ENCODE assay signal across 11 cellular contexts in the genomic region with DNA sequence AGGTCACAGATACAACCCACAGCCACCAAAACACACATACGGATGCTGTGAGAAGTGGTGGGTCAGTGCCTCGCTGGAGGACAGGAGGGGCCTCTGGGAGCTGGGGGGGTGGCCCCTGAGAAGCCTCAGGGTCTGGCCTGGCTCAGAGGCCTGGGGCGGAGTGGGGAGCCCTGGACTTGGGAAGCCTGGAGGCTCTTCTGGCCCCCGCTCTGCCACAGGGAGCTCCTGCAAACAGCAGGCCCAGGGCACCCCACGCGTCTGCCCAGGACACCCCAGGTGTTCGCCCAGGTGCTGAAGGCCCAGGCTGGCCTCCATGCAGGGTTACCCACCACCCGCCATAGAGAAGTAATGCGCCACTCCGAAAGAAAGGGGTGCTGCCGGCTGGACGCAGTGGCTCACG. TPM values are rescaled to one million over a fixed set of nuclear protein-coding genes. Genes with fewer than 3 reads are reported as not detected.
DNase-seq lines count a peak whose midpoint lies in the region; ATAC-seq and TF ChIP-seq lines count a peak whose summit lies in the region.
"Had no signal": no experiment of that assay in that cellular context is flagged by ENCODE, and none has a peak within 500 bp of the region (broad histone marks: within the 10 kb centered on the region; RNA-seq: fewer than 3 reads in every experiment).

No MANE protein-coding gene starts in this region.

- H3K9ac ChIP-seq in SU-DHL-6 (ENCODE audit: low read length) = 0 out of 2 replicates have a peak overlapping the region, but pooled peaks have one; percentile 49

- peaks cover 6% of the 10 kb centered on the region; the same call in 1 of the 3 replicates for H3K36me3 Mint-ChIP-seq in GM23338 (ENCODE audit: low read depth)

- no peaks in the 10 kb centered on the region for H3K36me3 ChIP-seq in GM23338 (ENCODE audit: insufficient read depth)
- H3K36me3 ChIP-seq in SU-DHL-6 (ENCODE audit: low read length) = no peaks in the 10 kb centered on the region
- H3K36me3 ChIP-seq in hepatocyte (replicated peaks; ENCODE audit: insufficient read depth, low read depth) = no peaks in the 10 kb centered on the region

- intact Hi-C loops in sciatic nerve (cut with DNase I) = no loop called here

- peak overlapping the region; percentile 88 for H3K27ac Mint-ChIP-seq in GM23338

- no peak for TF ChIP-seq CTCF in GM23338 (conservative IDR thresholded peaks at IDR 0.05; ENCODE audit: low read depth in 2 of 2)
- no peak for TF ChIP-seq CTCF in SU-DHL-6 (IDR thresholded peaks at IDR 0.05; ENCODE audit: insufficient read depth, low read length, poor library complexity, severe bottlenecking)
- TF ChIP-seq CTCF in hepatocyte (IDR thresholded peaks at IDR 0.05; ENCODE audit: poor library complexity) = no peak

- H3F3A ChIP-seq in GM23338 (replicated peaks; ENCODE audit: low read depth) (0 out of 2 replicates have a peak, but pooled peaks cover 5% of the 10 kb centered on the region), SU-DHL-6 (ENCODE audit: insufficient read depth) (no peaks in the 10 kb centered on the region)

- H3K4me1 ChIP-seq in GM23338 (ENCODE audit: insufficient read depth) (no peaks in the 10 kb centered on the region), hepatocyte (ENCODE audit: insufficient read depth) (peaks cover 22% of the 10 kb centered on the region)

- H3K4me1 Mint-ChIP-seq in GM23338 = peaks cover 18% of the 10 kb centered on the region

- 97% methylated on average over 12 of the region's 13 CpGs for WGBS in hepatocyte (ENCODE audit: low lambda C conversion rate, missing lambda C conversion rate)

- peaks cover 52% of the 10 kb centered on the region for H3K79me2 ChIP-seq in GM23338 (replicated peaks; ENCODE audit: insufficient read depth)
- H3K79me2 ChIP-seq in SU-DHL-6 (ENCODE audit: insufficient read depth, low read length) = peaks cover 45% of the 10 kb centered on the region
- peaks cover 66% of the 10 kb centered on the region for H3K79me2 ChIP-seq in hepatocyte

- peaks cover 9% of the 10 kb centered on the region for H3K27me3 Mint-ChIP-seq in GM23338 (ENCODE audit: insufficient read depth, low read depth, poor library complexity)

- no peak overlapping the region for H2AFZ ChIP-seq in GM23338
- H2AFZ ChIP-seq in SU-DHL-6 (ENCODE audit: low read depth, low read length, severe bottlenecking) = no peak overlapping the region
- no peak overlapping the region for H2AFZ ChIP-seq in hepatocyte

- H3K9me3 ChIP-seq in SU-DHL-6 (ENCODE audit: insufficient read depth, low read length) = no peaks in the 10 kb centered on the region
- no peaks in the 10 kb centered on the region for H3K9me3 ChIP-seq in hepatocyte (ENCODE audit: low read depth)
- H3K9me3 ChIP-seq: neutrophil had no signal

- ATAC-seq in GM23338 = no peak
- ATAC-seq in sciatic nerve = no peak
- ATAC-seq in HG02678 (IDR thresholded peaks at IDR 0.05; ENCODE audit: unreplicated experiment) = no peak

- DNase-seq in GM23338 (ENCODE audit: low spot score) = no peak
- no peak for DNase-seq in hepatocyte (ENCODE audit: low spot score)
- peak; percentile 52 for DNase-seq in sciatic nerve (ENCODE audit: low spot score)
- DNase-seq in GM19240 (ENCODE audit: insufficient read length, low spot score) = no peak
- DNase-seq in NCI-H2029 (lab: John Stamatoyannopoulos, UW) = no peak
- no peak for DNase-seq in NOMO-1 treated with DMSO at 0.1 percent for 48 hours (lab: John Stamatoyannopoulos, UW; ENCODE audit: unreplicated experiment)
- DNase-seq: DMS 273 treated with DMSO at 0.1 percent for 48 hours, NCI-H2081 treated with DMSO at 0.1 percent for 48 hours had no signal

- peak overlapping the region; percentile 74 for H3K4me3 Mint-ChIP-seq in GM23338

- H4K20me1 ChIP-seq in GM23338 (replicated peaks; ENCODE audit: insufficient read depth) (no peaks in the 10 kb centered on the region; the same call in 1 of the 2 replicates), SU-DHL-6 (ENCODE audit: low read depth, low read length) (no peaks in the 10 kb centered on the region), hepatocyte (ENCODE audit: insufficient read depth, poor library complexity, severe bottlenecking) (peaks cover 3% of the 10 kb centered on the region)

- H3K27ac ChIP-seq in GM23338 (ENCODE audit: low read depth) (peak overlapping the region; percentile 90; the same call in 1 of the 2 replicates), SU-DHL-6 (ENCODE audit: low read depth, low read length) (no peak overlapping the region), hepatocyte (peak overlapping the region; percentile 95)
- H3K27ac ChIP-seq: neutrophil had no signal

- peak overlapping the region; percentile 71 for H3K4me3 ChIP-seq in GM23338
- no peak overlapping the region for H3K4me3 ChIP-seq in SU-DHL-6 (ENCODE audit: insufficient read depth, low read length, poor library complexity, severe bottlenecking)
- no peak overlapping the region for H3K4me3 ChIP-seq in hepatocyte

- H3K4me2 ChIP-seq in GM23338 = peak overlapping the region; percentile 87
- no peak overlapping the region for H3K4me2 ChIP-seq in SU-DHL-6 (ENCODE audit: low read depth, low read length, poor library complexity, severe bottlenecking)
- H3K4me2 ChIP-seq in hepatocyte = peak overlapping the region; percentile 99

- no peaks in the 10 kb centered on the region for H3K27me3 ChIP-seq in GM23338 (ENCODE audit: insufficient read depth)
- no peaks in the 10 kb centered on the region for H3K27me3 ChIP-seq in SU-DHL-6 (ENCODE audit: low read length)
- H3K27me3 ChIP-seq in hepatocyte = no peaks in the 10 kb centered on the region

- H3K9me2 ChIP-seq in GM23338 (ENCODE audit: insufficient read depth) (no peaks in the 10 kb centered on the region), SU-DHL-6 (replicated peaks; ENCODE audit: insufficient read depth, low read length) (no peaks in the 10 kb centered on the region), hepatocyte (replicated peaks; ENCODE audit: insufficient read depth) (no peaks in the 10 kb centered on the region)

- H3K9me3 Mint-ChIP-seq in GM23338 = peaks cover 2% of the 10 kb centered on the region; the same call in 1 of the 3 replicates

TF ChIP-seq in GM23338, 12 proteins besides CTCF, POLR2A, EP300 and RAD21 (continues in another document):
- TF ChIP-seq, protein P1, sequence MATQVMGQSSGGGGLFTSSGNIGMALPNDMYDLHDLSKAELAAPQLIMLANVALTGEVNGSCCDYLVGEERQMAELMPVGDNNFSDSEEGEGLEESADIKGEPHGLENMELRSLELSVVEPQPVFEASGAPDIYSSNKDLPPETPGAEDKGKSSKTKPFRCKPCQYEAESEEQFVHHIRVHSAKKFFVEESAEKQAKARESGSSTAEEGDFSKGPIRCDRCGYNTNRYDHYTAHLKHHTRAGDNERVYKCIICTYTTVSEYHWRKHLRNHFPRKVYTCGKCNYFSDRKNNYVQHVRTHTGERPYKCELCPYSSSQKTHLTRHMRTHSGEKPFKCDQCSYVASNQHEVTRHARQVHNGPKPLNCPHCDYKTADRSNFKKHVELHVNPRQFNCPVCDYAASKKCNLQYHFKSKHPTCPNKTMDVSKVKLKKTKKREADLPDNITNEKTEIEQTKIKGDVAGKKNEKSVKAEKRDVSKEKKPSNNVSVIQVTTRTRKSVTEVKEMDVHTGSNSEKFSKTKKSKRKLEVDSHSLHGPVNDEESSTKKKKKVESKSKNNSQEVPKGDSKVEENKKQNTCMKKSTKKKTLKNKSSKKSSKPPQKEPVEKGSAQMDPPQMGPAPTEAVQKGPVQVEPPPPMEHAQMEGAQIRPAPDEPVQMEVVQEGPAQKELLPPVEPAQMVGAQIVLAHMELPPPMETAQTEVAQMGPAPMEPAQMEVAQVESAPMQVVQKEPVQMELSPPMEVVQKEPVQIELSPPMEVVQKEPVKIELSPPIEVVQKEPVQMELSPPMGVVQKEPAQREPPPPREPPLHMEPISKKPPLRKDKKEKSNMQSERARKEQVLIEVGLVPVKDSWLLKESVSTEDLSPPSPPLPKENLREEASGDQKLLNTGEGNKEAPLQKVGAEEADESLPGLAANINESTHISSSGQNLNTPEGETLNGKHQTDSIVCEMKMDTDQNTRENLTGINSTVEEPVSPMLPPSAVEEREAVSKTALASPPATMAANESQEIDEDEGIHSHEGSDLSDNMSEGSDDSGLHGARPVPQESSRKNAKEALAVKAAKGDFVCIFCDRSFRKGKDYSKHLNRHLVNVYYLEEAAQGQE (IDR thresholded peaks at IDR 0.05; ENCODE audit: unreplicated experiment) = no peak
- no peak for TF ChIP-seq EZH2 (IDR thresholded peaks at IDR 0.05; ENCODE audit: low read depth, unreplicated experiment)

RNA-seq across cellular contexts. Expression of a gene that starts 25.9 kb away (rescaled TPM):
- total RNA-seq in GM23338 (2014; rRNA removed; shearing (Covaris generic)) = 80.4 and 81.6 TPM in 2 replicates
- polyA plus RNA-seq in GM23338 (2016; fragmentation: Nextera tagmentation; extraction: Ambion mirVana) (62.9 and 74.0 TPM in 2 replicates), hepatocyte (58.1 and 59.8 TPM in 2 replicates)
- total RNA-seq in hepatocyte (33.5 and 43.2 TPM in 2 replicates), sciatic nerve (37.7 TPM)

RNA-seq across cellular contexts. Expression of a gene that starts 26.4 kb away (rescaled TPM):
- 102 and 103 TPM in 2 replicates for total RNA-seq in GM23338 (2014; rRNA removed; shearing (Covaris generic))
- polyA plus RNA-seq in GM23338 (2016; fragmentation: Nextera tagmentation; extraction: Ambion mirVana) (104 and 116 TPM in 2 replicates), hepatocyte (108 and 126 TPM in 2 replicates)
- total RNA-seq in hepatocyte (61.0 and 61.3 TPM in 2 replicates), sciatic nerve (92.6 TPM)

RNA-seq across cellular contexts. Expression of a gene that starts 52.5 kb away (rescaled TPM):
- total RNA-seq in GM23338 (2014; rRNA removed; shearing (Covaris generic)) = 33.4 and 36.7 TPM in 2 replicates
- 13.5 and 13.6 TPM in 2 replicates for polyA plus RNA-seq in GM23338 (2016; fragmentation: Nextera tagmentation; extraction: Ambion mirVana)
- total RNA-seq in hepatocyte = 24.2 and 25.4 TPM in 2 replicates
- polyA plus RNA-seq in hepatocyte = 26.5 and 39.7 TPM in 2 replicates
- total RNA-seq in sciatic nerve = 31.1 TPM
